ENCODE assay signal across 16 cellular contexts in genomic region chr20:59400666-59401065, GRCh38.
DNase-seq lines count a peak whose midpoint lies in the region; ATAC-seq and TF ChIP-seq lines count a peak whose summit lies in the region.
"Had no signal": no experiment of that assay in that cellular context is flagged by ENCODE, and none has a peak within 500 bp of the region (broad histone marks: within the 10 kb centered on the region; RNA-seq: fewer than 3 reads in every experiment).

No MANE protein-coding gene starts in this region.

- no peaks in the 10 kb centered on the region for H3K36me3 Mint-ChIP-seq in activated CD4-positive, alpha-beta T cell treated with anti-CD3 and anti-CD28 coated beads, Interleukin-2, amount 10 ng/mL, durations not matched to agents 7 days and 5 days (ENCODE audit: low read depth)
- H3K36me3 Mint-ChIP-seq in activated naive CD8-positive, alpha-beta T cell treated with anti-CD3 and anti-CD28 coated beads for 36 hours = no peaks in the 10 kb centered on the region

- ATAC-seq in HG02840 (IDR thresholded peaks at IDR 0.05; ENCODE audit: low FRiP score, unreplicated experiment) = no peak
- ATAC-seq: left lung had no signal

- POLR2A ChIA-PET in activated CD4-positive, alpha-beta T cell treated with anti-CD3 and anti-CD28 coated beads, Interleukin-2, amount 10 ng/mL, durations not matched to agents 7 days and 5 days (lab: Charles Lee) = no interaction called here
- POLR2A ChIA-PET in HEK293T (lab: Yijun Ruan, JAX) = no interaction called here

- H3K4me3 Mint-ChIP-seq in activated CD4-positive, alpha-beta T cell treated with anti-CD3 and anti-CD28 coated beads, Interleukin-2, amount 10 ng/mL, durations not matched to agents 7 days and 5 days = no peak overlapping the region
- no peak overlapping the region for H3K4me3 Mint-ChIP-seq in activated naive CD8-positive, alpha-beta T cell treated with anti-CD3 and anti-CD28 coated beads for 36 hours
- H3K4me3 Mint-ChIP-seq: stimulated activated naive CD8-positive, alpha-beta T cell treated with anti-CD3 and anti-CD28 coated beads, Interleukin-15, Interleukin-2, amounts not matched to agents 100 ng/mL and 50 ng/mL, for 24 hours had no signal

- H3K27me3 Mint-ChIP-seq in activated CD4-positive, alpha-beta T cell treated with anti-CD3 and anti-CD28 coated beads, Interleukin-2, amount 10 ng/mL, durations not matched to agents 7 days and 5 days = peaks cover 7% of the 10 kb centered on the region
- H3K27me3 Mint-ChIP-seq in activated naive CD8-positive, alpha-beta T cell treated with anti-CD3 and anti-CD28 coated beads for 36 hours = peaks cover 21% of the 10 kb centered on the region

- no peaks in the 10 kb centered on the region for H3K9me3 Mint-ChIP-seq in activated CD4-positive, alpha-beta T cell treated with anti-CD3 and anti-CD28 coated beads, Interleukin-2, amount 10 ng/mL, durations not matched to agents 7 days and 5 days
- no peaks in the 10 kb centered on the region for H3K9me3 Mint-ChIP-seq in activated naive CD8-positive, alpha-beta T cell treated with anti-CD3 and anti-CD28 coated beads for 36 hours
- H3K9me3 Mint-ChIP-seq: stimulated activated naive CD8-positive, alpha-beta T cell treated with anti-CD3 and anti-CD28 coated beads, Interleukin-15, Interleukin-2, amounts not matched to agents 100 ng/mL and 50 ng/mL, for 24 hours had no signal

- no peak overlapping the region for H3K27ac Mint-ChIP-seq in activated CD4-positive, alpha-beta T cell treated with anti-CD3 and anti-CD28 coated beads, Interleukin-2, amount 10 ng/mL, durations not matched to agents 7 days and 5 days
- H3K27ac Mint-ChIP-seq in activated naive CD8-positive, alpha-beta T cell treated with anti-CD3 and anti-CD28 coated beads for 36 hours = no peak overlapping the region
- H3K27ac Mint-ChIP-seq: stimulated activated naive CD8-positive, alpha-beta T cell treated with anti-CD3 and anti-CD28 coated beads, Interleukin-15, Interleukin-2, amounts not matched to agents 100 ng/mL and 50 ng/mL, for 24 hours had no signal

- DNase-seq in NCI-H2227 treated with DMSO at 0.1 percent for 48 hours (lab: John Stamatoyannopoulos, UW) (peak; percentile 45), HEK293T (ENCODE audit: extremely low spot score) (no peak), SHP77 (lab: John Stamatoyannopoulos, UW) (no peak)
- peak; percentile 52 for DNase-seq in activated CD4-positive, alpha-beta T cell treated with anti-CD3 and anti-CD28 coated beads, Interleukin-2, amount 10 ng/mL, durations not matched to agents 7 days and 5 days
- peak; percentile 38 for DNase-seq in activated naive CD8-positive, alpha-beta T cell treated with anti-CD3 and anti-CD28 coated beads for 36 hours
- DNase-seq in stimulated activated CD4-positive, alpha-beta T cell treated with anti-CD3 and anti-CD28 coated beads, Interleukin-4, amount 100 ng/mL, for 4 hours = peak; percentile 7 to 46
- DNase-seq: activated CD8-positive, alpha-beta memory T cell treated with anti-CD3 and anti-CD28 coated beads for 24 hours; activated gamma-delta T cell treated with Interleukin-2 at 50 U/mL for 16 hours; AML-193; Caco-2; left lung; NCI-H2029; NCI-H446 treated with DMSO at 0.1 percent for 48 hours; trophoblast cell had no signal

- H3K4me1 Mint-ChIP-seq in activated CD4-positive, alpha-beta T cell treated with anti-CD3 and anti-CD28 coated beads, Interleukin-2, amount 10 ng/mL, durations not matched to agents 7 days and 5 days = peaks cover 6% of the 10 kb centered on the region
- peaks cover 2% of the 10 kb centered on the region for H3K4me1 Mint-ChIP-seq in activated naive CD8-positive, alpha-beta T cell treated with anti-CD3 and anti-CD28 coated beads for 36 hours

- CTCF ChIA-PET in activated CD4-positive, alpha-beta T cell treated with anti-CD3 and anti-CD28 coated beads, Interleukin-2, amount 10 ng/mL, durations not matched to agents 7 days and 5 days (lab: Charles Lee) = interaction anchor here (0.9 kb wide), 1 partner anchor 193 kb away, joined by 3 read pairs; no protein-coding TSS in a partner anchor
- CTCF ChIA-PET in HEK293T (lab: Yijun Ruan, JAX) = interaction anchor here (0.6 to 0.8 kb wide), 2 partner anchors 26 to 419 kb away, joined by 3 to 4 read pairs; no protein-coding TSS in a partner anchor

TF ChIP-seq in HEK293T, 16 proteins besides CTCF, POLR2A, EP300 and RAD21:
- TF ChIP-seq NFRKB (IDR thresholded peaks at IDR 0.05) (no peak), LEF1 (IDR thresholded peaks at IDR 0.05; ENCODE audit: borderline replicate concordance) (no peak), SUZ12 (IDR thresholded peaks at IDR 0.05) (no peak), L3MBTL2 (conservative IDR thresholded peaks at IDR 0.05) (no peak), HDGF (IDR thresholded peaks at IDR 0.05; ENCODE audit: borderline replicate concordance) (no peak)
TF ChIP-seq in HEK293T: peak in this region for 0.

Comparison
In these comparisons a context has a peak if more than half of its experiments do, and no peak if none do; other contexts are left out.
1. DNase-seq: peak in NCI-H2227 treated with DMSO at 0.1 percent for 48 hours (single experiment), activated CD4-positive, alpha-beta T cell treated with anti-CD3 and anti-CD28 coated beads, Interleukin-2, amount 10 ng/mL, durations not matched to agents 7 days and 5 days (single experiment), activated naive CD8-positive, alpha-beta T cell treated with anti-CD3 and anti-CD28 coated beads for 36 hours (single experiment) and stimulated activated CD4-positive, alpha-beta T cell treated with anti-CD3 and anti-CD28 coated beads, Interleukin-4, amount 100 ng/mL, for 4 hours (2 of 2); none in HEK293T (single experiment) and SHP77 (0 of 2).